In genomic region chr6:148857817-148858390, GRCh38 we compare ENCODE assay signal across 18 cellular contexts.
DNase-seq lines count a peak whose midpoint lies in the region; ATAC-seq, FAIRE-seq and TF ChIP-seq lines count a peak whose summit lies in the region.
"Had no signal": no experiment of that assay in that cellular context is flagged by ENCODE, and none has a peak within 500 bp of the region (broad histone marks: within the 10 kb centered on the region; RNA-seq: fewer than 3 reads in every experiment).

No MANE protein-coding gene starts in this region.

- H3K27me3 Mint-ChIP-seq in naive thymus-derived CD4-positive, alpha-beta T cell = peaks cover 11 to 23% (median 16%) of the 10 kb centered on the region in 5 donors
- H3K27me3 Mint-ChIP-seq: central memory CD8-positive, alpha-beta T cell had no signal

- H3K27ac Mint-ChIP-seq in naive thymus-derived CD4-positive, alpha-beta T cell = no peak overlapping the region
- H3K27ac Mint-ChIP-seq: activated naive CD4-positive, alpha-beta T cell treated with anti-CD3 and anti-CD28 coated beads, Interleukin-2, amount 10 ng/mL, durations not matched to agents 7 days and 5 days had no signal

- no peak overlapping the region for H3K27ac ChIP-seq in naive thymus-derived CD4-positive, alpha-beta T cell (ENCODE audit: low read depth, low read length)
- H3K27ac ChIP-seq: neutrophil, sigmoid colon had no signal

- peaks cover 0 to 4% (median 0%) of the 10 kb centered on the region in 7 donors for H3K4me1 Mint-ChIP-seq in naive thymus-derived CD4-positive, alpha-beta T cell
- H3K4me1 Mint-ChIP-seq: activated naive CD4-positive, alpha-beta T cell treated with anti-CD3 and anti-CD28 coated beads, Interleukin-2, amount 10 ng/mL, durations not matched to agents 7 days and 5 days had no signal

- H3K4me3 Mint-ChIP-seq in naive thymus-derived CD4-positive, alpha-beta T cell = no peak overlapping the region
- H3K4me3 Mint-ChIP-seq: activated naive CD4-positive, alpha-beta T cell treated with anti-CD3 and anti-CD28 coated beads, Interleukin-2, amount 10 ng/mL, durations not matched to agents 7 days and 5 days; central memory CD8-positive, alpha-beta T cell had no signal

- H3K4me3 ChIP-seq in AG04449 (ENCODE audit: low read depth, low read length) = no peak overlapping the region
- H3K4me3 ChIP-seq in naive thymus-derived CD4-positive, alpha-beta T cell (ENCODE audit: low read length) = no peak overlapping the region
- H3K4me3 ChIP-seq: GM12878, lung, sigmoid colon had no signal

- CTCF ChIA-PET in AG04449 (lab: Yijun Ruan, JAX) = interaction anchor here (1.8 kb wide), 1 partner anchor 90 kb away, joined by 5 read pairs; no protein-coding TSS in a partner anchor
- CTCF ChIA-PET in naive thymus-derived CD4-positive, alpha-beta T cell (lab: Charles Lee) = no interaction called here

- H3K9me3 Mint-ChIP-seq in naive thymus-derived CD4-positive, alpha-beta T cell = peaks cover 0 to 9% (median 2%) of the 10 kb centered on the region in 11 donors
- H3K9me3 Mint-ChIP-seq: activated naive CD4-positive, alpha-beta T cell treated with anti-CD3 and anti-CD28 coated beads, Interleukin-2, amount 10 ng/mL, durations not matched to agents 7 days and 5 days; central memory CD8-positive, alpha-beta T cell had no signal

- H3K9me3 ChIP-seq in naive thymus-derived CD4-positive, alpha-beta T cell (ENCODE audit: control insufficient read depth in 2 of 3, low read length in 3 of 3) = no peaks in the 10 kb centered on the region
- H3K9me3 ChIP-seq: neutrophil, sigmoid colon had no signal

- TF ChIP-seq CTCF in AG04449 (IDR thresholded peaks at IDR 0.05; ENCODE audit: insufficient read depth, low read length, missing control alignments) = no peak

- ATAC-seq in naive thymus-derived CD4-positive, alpha-beta T cell = no peak
- ATAC-seq: GM12878 had no signal

- no peak for FAIRE-seq in frontal cortex (lab: Jason Lieb, UNC)
- FAIRE-seq: endothelial cell of umbilical vein, GM12878 had no signal

- intact Hi-C loops in naive thymus-derived CD4-positive, alpha-beta T cell (cut with micrococcal nuclease) = no loop called here

- POLR2A ChIA-PET in AG04449 (lab: Yijun Ruan, JAX) = interaction anchor here (0.6 to 1.6 kb wide), 5 partner anchors 22 to 1254 kb away, joined by 3 to 5 read pairs (median 3); no protein-coding TSS in a partner anchor
- POLR2A ChIA-PET in naive thymus-derived CD4-positive, alpha-beta T cell (lab: Charles Lee) = no interaction called here

- no peaks in the 10 kb centered on the region for H3K36me3 ChIP-seq in naive thymus-derived CD4-positive, alpha-beta T cell (ENCODE audit: control insufficient read depth in 2 of 3, insufficient read depth in 3 of 3, low read length in 3 of 3)
- H3K36me3 ChIP-seq: neutrophil, sigmoid colon had no signal

- no peaks in the 10 kb centered on the region for H3K27me3 ChIP-seq in naive thymus-derived CD4-positive, alpha-beta T cell (ENCODE audit: control insufficient read depth in 2 of 2, insufficient read depth in 2 of 2, low read length in 2 of 2)
- H3K27me3 ChIP-seq: neutrophil, sigmoid colon had no signal

- DNase-seq in AG04449 (ENCODE audit: low read depth, low spot score) (peak; percentile 94), H4 (ENCODE audit: low spot score) (peak; percentile 55), amniotic epithelial cell (ENCODE audit: low read depth) (peak; percentile 77), hepatic stellate cell (ENCODE audit: low spot score) (peak; percentile 42), NCI-H510A treated with DMSO at 0.1 percent for 48 hours (lab: John Stamatoyannopoulos, UW) (no peak), NCI-H1092 (lab: John Stamatoyannopoulos, UW) (no peak), frontal cortex (ENCODE audit: low spot score in 2 of 2) (no peak)
- DNase-seq in naive thymus-derived CD4-positive, alpha-beta T cell = no peak
- DNase-seq: activated CD4-positive, CD25-positive, alpha-beta regulatory T cell; activated naive CD4-positive, alpha-beta T cell treated with anti-CD3 and anti-CD28 coated beads, Interleukin-2, amount 10 ng/mL, durations not matched to agents 7 days and 5 days; DMS153; sigmoid colon; SW 1271 had no signal

- H3K36me3 Mint-ChIP-seq in naive thymus-derived CD4-positive, alpha-beta T cell = peaks cover 0 to 5% (median 0%) of the 10 kb centered on the region in 5 donors
- H3K36me3 Mint-ChIP-seq: activated naive CD4-positive, alpha-beta T cell treated with anti-CD3 and anti-CD28 coated beads, Interleukin-2, amount 10 ng/mL, durations not matched to agents 7 days and 5 days had no signal

- H3K4me1 ChIP-seq in naive thymus-derived CD4-positive, alpha-beta T cell (ENCODE audit: control insufficient read depth in 2 of 2, insufficient read depth in 2 of 2, low read length in 2 of 2) = no peaks in the 10 kb centered on the region

Comparison
In these comparisons a context has a peak if more than half of its experiments do, and no peak if none do; other contexts are left out.
1. DNase-seq: peak in AG04449 (single experiment), H4 (single experiment), amniotic epithelial cell (single experiment) and hepatic stellate cell (single experiment); none in NCI-H510A treated with DMSO at 0.1 percent for 48 hours (single experiment), naive thymus-derived CD4-positive, alpha-beta T cell (0 of 9), NCI-H1092 (single experiment) and frontal cortex (0 of 2).